18 cellular contexts compared by ENCODE assay signal in genomic region chr6:63997727-63998126, GRCh38.
DNase-seq lines count a peak whose midpoint lies in the region; ATAC-seq and TF ChIP-seq lines count a peak whose summit lies in the region.
"Had no signal": no experiment of that assay in that cellular context is flagged by ENCODE, and none has a peak within 500 bp of the region (broad histone marks: within the 10 kb centered on the region; RNA-seq: fewer than 3 reads in every experiment).

No MANE protein-coding gene starts in this region.

- no peak overlapping the region for H2BK5ac ChIP-seq in IMR-90 (ENCODE audit: low read depth, low read length, poor library complexity, severe bottlenecking)

- no peak overlapping the region for H2AK9ac ChIP-seq in IMR-90 (replicated peaks; ENCODE audit: low read depth, low read length, poor library complexity)

- H3K4me3 ChIP-seq in GM23338 (no peak overlapping the region), IMR-90 (ENCODE audit: insufficient read depth, low read depth, low read length) (no peak overlapping the region), SJCRH30 (no peak overlapping the region)
- H3K4me3 ChIP-seq: BLaER1 treated with 17β-estradiol and CSF1 and Interleukin-3, amounts not matched to agents 10 nM and 100 nM; K562 had no signal

- peak overlapping the region; percentile 71; the same call in 1 of the 2 replicates for H2BK20ac ChIP-seq in IMR-90 (ENCODE audit: low read depth, low read length)

- no peaks in the 10 kb centered on the region for H3F3A ChIP-seq in GM23338 (replicated peaks; ENCODE audit: low read depth)

- TF ChIP-seq CTCF in GM23338 (conservative IDR thresholded peaks at IDR 0.05; ENCODE audit: low read depth in 2 of 2) = no peak
- no peak for TF ChIP-seq CTCF in IMR-90 (conservative IDR thresholded peaks at IDR 0.05; ENCODE audit: low read depth, low read length)
- no peak for TF ChIP-seq CTCF in glutamatergic neuron (IDR thresholded peaks at IDR 0.05; ENCODE audit: partially characterized antibody, unreplicated experiment)
- TF ChIP-seq CTCF in osteocyte (IDR thresholded peaks at IDR 0.05) = no peak

- ATAC-seq in GM23338 (no peak), IMR-90 (ENCODE audit: low read depth) (peak; percentile 69; the same call in 1 of the 2 replicates), GM18861 (IDR thresholded peaks at IDR 0.05; ENCODE audit: unreplicated experiment) (no peak)
- ATAC-seq: CD8-positive, alpha-beta T cell; K562 had no signal

- H3K23ac ChIP-seq in IMR-90 (ENCODE audit: low read depth, low read length) = no peak overlapping the region

- no peak overlapping the region for H3K4ac ChIP-seq in IMR-90 (ENCODE audit: low read depth, low read length)

- no peak overlapping the region for H3K9ac ChIP-seq in IMR-90 (ENCODE audit: low read depth, low read length)
- H3K9ac ChIP-seq: BLaER1 treated with 17β-estradiol and CSF1 and Interleukin-3, amounts not matched to agents 10 nM and 100 nM had no signal

- DNase-seq in COLO829 (ENCODE audit: low spot score) (peak; percentile 8), GM23338 (ENCODE audit: low spot score) (no peak), IMR-90 (peak; percentile 8), SJCRH30 (no peak), glutamatergic neuron (no peak), osteocyte (ENCODE audit: extremely low spot score, unreplicated experiment) (no peak)
- DNase-seq in activated naive CD4-positive, alpha-beta T cell treated with anti-CD3 and anti-CD28 coated beads, Interleukin-2, amount 50 U/mL, for 16 hours = no peak
- DNase-seq: CD8-positive, alpha-beta T cell; COR-L47; DMS 273 treated with DMSO at 0.1 percent for 48 hours; DMS53; DND-41; EL; H9 had no signal

- TF ChIP-seq POLR2A in IMR-90 (IDR thresholded peaks at IDR 0.05; ENCODE audit: low read depth, low read length) = no peak

- no peak for TF ChIP-seq RAD21 in IMR-90 (IDR thresholded peaks at IDR 0.05; ENCODE audit: low read length)

- H3K9me3 ChIP-seq in IMR-90 (ENCODE audit: control insufficient read depth, insufficient read depth, low read length) (no peaks in the 10 kb centered on the region), SJCRH30 (replicated peaks) (no peaks in the 10 kb centered on the region)
- H3K9me3 ChIP-seq: BLaER1 treated with 17β-estradiol and CSF1 and Interleukin-3, amounts not matched to agents 10 nM and 100 nM had no signal

- H4K8ac ChIP-seq in IMR-90 (ENCODE audit: low read depth in 2 of 2, low read length in 2 of 2) = no peak overlapping the region

- dilution Hi-C loops in IMR-90 (cut with HindIII; ENCODE audit: low sequenced_read_pairs, unreplicated experiment) = no loop called here

- peak overlapping the region; percentile 60; the same call in 1 of the 2 replicates for H2AFZ ChIP-seq in GM23338
- no peak overlapping the region for H2AFZ ChIP-seq in IMR-90 (replicated peaks; ENCODE audit: low read length, poor library complexity)

- in situ Hi-C loops in IMR-90 (cut with MboI; ENCODE audit: low sequenced_read_pairs) = no loop called here

- no peak overlapping the region; the same call in 1 of the 2 replicates for H2BK120ac ChIP-seq in IMR-90 (ENCODE audit: low read depth, low read length)

- intact Hi-C loops in IMR-90 (cut with micrococcal nuclease) = loop anchor here (5.0 to 10.0 kb wide), 2 partner anchors 75 to 183 kb away; no protein-coding TSS in a partner anchor

- H3K4me1 Mint-ChIP-seq in GM23338 = no peaks in the 10 kb centered on the region
- peaks cover 10% of the 10 kb centered on the region for H3K4me1 Mint-ChIP-seq in glutamatergic neuron (ENCODE audit: low read depth, unreplicated experiment)
- no peaks in the 10 kb centered on the region for H3K4me1 Mint-ChIP-seq in osteocyte (ENCODE audit: unreplicated experiment)
- H3K4me1 Mint-ChIP-seq: B cell, H9 had no signal

- no peak overlapping the region for H3K56ac ChIP-seq in IMR-90 (ENCODE audit: extremely low read depth, insufficient read depth, low read length)

- no peaks in the 10 kb centered on the region for H3K9me2 ChIP-seq in GM23338 (ENCODE audit: insufficient read depth)

- no peaks in the 10 kb centered on the region for H3K79me1 ChIP-seq in IMR-90 (ENCODE audit: low read depth in 1 of 2, low read length in 2 of 2)

- no peaks in the 10 kb centered on the region for H3K79me2 ChIP-seq in GM23338 (replicated peaks; ENCODE audit: insufficient read depth)

- no peak overlapping the region for H3K18ac ChIP-seq in IMR-90 (ENCODE audit: low read depth, low read length)

- H3K36me3 Mint-ChIP-seq in GM23338 (ENCODE audit: low read depth) (no peaks in the 10 kb centered on the region), glutamatergic neuron (ENCODE audit: unreplicated experiment) (no peaks in the 10 kb centered on the region), osteocyte (ENCODE audit: unreplicated experiment) (no peaks in the 10 kb centered on the region)
- H3K36me3 Mint-ChIP-seq: CD8-positive, alpha-beta T cell had no signal

- H3K4me2 ChIP-seq in GM23338 = no peak overlapping the region
- peak overlapping the region; percentile 55; the same call in 1 of the 2 replicates for H3K4me2 ChIP-seq in IMR-90 (ENCODE audit: low read depth, low read length)
- H3K4me2 ChIP-seq: BLaER1 treated with 17β-estradiol and CSF1 and Interleukin-3, amounts not matched to agents 10 nM and 100 nM had no signal

- no peak overlapping the region for H3K14ac ChIP-seq in IMR-90 (replicated peaks; ENCODE audit: low read depth, low read length)

- H3K27ac ChIP-seq in GM23338 (ENCODE audit: low read depth) = no peak overlapping the region
- no peak overlapping the region for H3K27ac ChIP-seq in IMR-90 (ENCODE audit: insufficient read depth, low read length)
- H3K27ac ChIP-seq in SJCRH30 = peak overlapping the region; percentile 13; the same call in 1 of the 2 replicates
- H3K27ac ChIP-seq: BLaER1 treated with 17β-estradiol and CSF1 and Interleukin-3, amounts not matched to agents 10 nM and 100 nM had no signal

- H4K20me1 ChIP-seq in GM23338 (replicated peaks; ENCODE audit: insufficient read depth) (no peaks in the 10 kb centered on the region), IMR-90 (ENCODE audit: insufficient read depth, low read length) (no peaks in the 10 kb centered on the region)
- H4K20me1 ChIP-seq: BLaER1 treated with 17β-estradiol and CSF1 and Interleukin-3, amounts not matched to agents 10 nM and 100 nM had no signal

- no peak overlapping the region for H4K5ac ChIP-seq in IMR-90 (ENCODE audit: low read depth, low read length)

- H3K27me3 Mint-ChIP-seq in GM23338 (ENCODE audit: insufficient read depth, low read depth, poor library complexity) (no peaks in the 10 kb centered on the region), glutamatergic neuron (ENCODE audit: unreplicated experiment) (no peaks in the 10 kb centered on the region), osteocyte (ENCODE audit: unreplicated experiment) (no peaks in the 10 kb centered on the region)
- H3K27me3 Mint-ChIP-seq: B cell had no signal

- H3K27me3 ChIP-seq in GM23338 (ENCODE audit: insufficient read depth) = no peaks in the 10 kb centered on the region
- no peaks in the 10 kb centered on the region for H3K27me3 ChIP-seq in IMR-90 (ENCODE audit: control insufficient read depth, insufficient read depth, low read length)
- peaks cover 3% of the 10 kb centered on the region; the same call in 1 of the 2 replicates for H3K27me3 ChIP-seq in SJCRH30
- H3K27me3 ChIP-seq: BLaER1 treated with 17β-estradiol and CSF1 and Interleukin-3, amounts not matched to agents 10 nM and 100 nM had no signal

- H2BK15ac ChIP-seq in IMR-90 (ENCODE audit: low read depth, low read length) = no peak overlapping the region

- no peak overlapping the region for H3K4me3 Mint-ChIP-seq in GM23338
- no peak overlapping the region for H3K4me3 Mint-ChIP-seq in glutamatergic neuron (ENCODE audit: unreplicated experiment)
- no peak overlapping the region for H3K4me3 Mint-ChIP-seq in osteocyte (ENCODE audit: unreplicated experiment)
- H3K4me3 Mint-ChIP-seq: B cell; CD8-positive, alpha-beta T cell; H9 had no signal

- no peak overlapping the region for H2AK5ac ChIP-seq in IMR-90 (ENCODE audit: low read depth, low read length)

- no CpG with 5 or more reads among the region's 1 CpG for WGBS in IMR-90 (ENCODE audit: extremely low coverage in 2 of 2, insufficient read length in 1 of 2), 2 experiments

- H4K91ac ChIP-seq in IMR-90 (ENCODE audit: insufficient read depth, low read depth, low read length) = no peak overlapping the region

- no peaks in the 10 kb centered on the region for H3K9me3 Mint-ChIP-seq in GM23338
- peaks cover 2% of the 10 kb centered on the region for H3K9me3 Mint-ChIP-seq in glutamatergic neuron (ENCODE audit: unreplicated experiment)
- peaks cover 3% of the 10 kb centered on the region for H3K9me3 Mint-ChIP-seq in osteocyte (ENCODE audit: unreplicated experiment)
- H3K9me3 Mint-ChIP-seq: H9 had no signal

- H3K9me1 ChIP-seq in IMR-90 (ENCODE audit: insufficient read depth, low read length) = no peaks in the 10 kb centered on the region

- H3K27ac Mint-ChIP-seq in GM23338 = no peak overlapping the region
- no peak overlapping the region for H3K27ac Mint-ChIP-seq in glutamatergic neuron (ENCODE audit: unreplicated experiment)
- no peak overlapping the region for H3K27ac Mint-ChIP-seq in osteocyte (ENCODE audit: unreplicated experiment)
- H3K27ac Mint-ChIP-seq: B cell; CD8-positive, alpha-beta T cell; H9 had no signal

- no peaks in the 10 kb centered on the region for H3K36me3 ChIP-seq in GM23338 (ENCODE audit: insufficient read depth)
- no peaks in the 10 kb centered on the region for H3K36me3 ChIP-seq in IMR-90 (ENCODE audit: control insufficient read depth, insufficient read depth, low read length)
- H3K36me3 ChIP-seq in SJCRH30 = no peaks in the 10 kb centered on the region
- H3K36me3 ChIP-seq: BLaER1 treated with 17β-estradiol and CSF1 and Interleukin-3, amounts not matched to agents 10 nM and 100 nM had no signal

- CTCF ChIA-PET in IMR-90 (lab: Yijun Ruan, JAX) = no interaction called here

- no TSS peak for BruUV-seq in IMR-90 (replicated peaks; lab: Mats Ljungman, UMichigan)

- POLR2A ChIA-PET in IMR-90 (lab: Charles Lee; ENCODE audit: unreplicated experiment) = no interaction called here

- no peaks in the 10 kb centered on the region for H3K4me1 ChIP-seq in GM23338 (ENCODE audit: insufficient read depth)
- no peaks in the 10 kb centered on the region for H3K4me1 ChIP-seq in IMR-90 (ENCODE audit: control insufficient read depth, insufficient read depth, low read length)
- H3K4me1 ChIP-seq in SJCRH30 = no peaks in the 10 kb centered on the region
- H3K4me1 ChIP-seq: BLaER1 treated with 17β-estradiol and CSF1 and Interleukin-3, amounts not matched to agents 10 nM and 100 nM had no signal

TF ChIP-seq in GM23338, 12 proteins besides CTCF, POLR2A, EP300 and RAD21 (continues in another document):
- no peak for TF ChIP-seq NANOG (IDR thresholded peaks at IDR 0.05; ENCODE audit: borderline replicate concordance)

TF ChIP-seq in IMR-90, 13 proteins besides CTCF, POLR2A, EP300 and RAD21 (continues in another document):
- TF ChIP-seq FOS (IDR thresholded peaks at IDR 0.05; ENCODE audit: low read depth, low read length) (no peak), BHLHE40 (IDR thresholded peaks at IDR 0.05; ENCODE audit: low read depth, low read length) (no peak), CHD1 (IDR thresholded peaks at IDR 0.05; ENCODE audit: low read depth, low read length) (no peak), MAZ (IDR thresholded peaks at IDR 0.05; ENCODE audit: borderline replicate concordance, low read depth, low read length) (no peak)

Comparison
In these comparisons a context has a peak if more than half of its experiments do, and no peak if none do; other contexts are left out.
1. DNase-seq: peak in COLO829 (single experiment) and IMR-90 (single experiment); none in GM23338 (single experiment), SJCRH30 (0 of 2), glutamatergic neuron (single experiment), osteocyte (single experiment) and activated naive CD4-positive, alpha-beta T cell treated with anti-CD3 and anti-CD28 coated beads, Interleukin-2, amount 50 U/mL, for 16 hours (single experiment).